ENCODE assay signal across 10 cellular contexts in genomic region chr10:114507449-114507848, GRCh38.
A peak's percentile ranks its signal among the peaks of the same experiment; 100 is the strongest.
DNase-seq lines count a peak whose midpoint lies in the region; ATAC-seq and TF ChIP-seq lines count a peak whose summit lies in the region.
"Had no signal": no experiment of that assay in that cellular context is flagged by ENCODE, and none has a peak within 500 bp of the region (broad histone marks: within the 10 kb centered on the region; RNA-seq: fewer than 3 reads in every experiment).

No MANE protein-coding gene starts in this region.

- no peak for TF ChIP-seq POLR2A in adrenal gland (IDR thresholded peaks at IDR 0.05)

- no peaks in the 10 kb centered on the region for H3K27me3 Mint-ChIP-seq in stimulated activated naive CD8-positive, alpha-beta T cell treated with anti-CD3 and anti-CD28 coated beads, Interleukin-15, amount 100 ng/mL, for 72 hours
- H3K27me3 Mint-ChIP-seq: effector memory CD8-positive, alpha-beta T cell had no signal

- peaks cover 0 to 7% of the 10 kb centered on the region in 2 donors for H3K9me3 Mint-ChIP-seq in stimulated activated naive CD8-positive, alpha-beta T cell treated with anti-CD3 and anti-CD28 coated beads, Interleukin-15, amount 100 ng/mL, for 72 hours
- H3K9me3 Mint-ChIP-seq: effector memory CD8-positive, alpha-beta T cell had no signal

- intact Hi-C loops in adrenal gland (cut with DNase I) = no loop called here

- H3K4me3 Mint-ChIP-seq in stimulated activated naive CD8-positive, alpha-beta T cell treated with anti-CD3 and anti-CD28 coated beads, Interleukin-15, amount 100 ng/mL, for 72 hours = peak overlapping the region; percentile 44 to 57
- H3K4me3 Mint-ChIP-seq: effector memory CD8-positive, alpha-beta T cell had no signal

- ATAC-seq in stimulated activated naive CD8-positive, alpha-beta T cell treated with anti-CD3 and anti-CD28 coated beads, Interleukin-15, amount 100 ng/mL, for 72 hours = peak; percentile 52
- ATAC-seq in HG02763 (IDR thresholded peaks at IDR 0.05; ENCODE audit: unreplicated experiment) (no peak), GM19324 (IDR thresholded peaks at IDR 0.05; ENCODE audit: low FRiP score, unreplicated experiment) (no peak)
- ATAC-seq: effector memory CD8-positive, alpha-beta T cell; Panc1 had no signal

- H3K27ac ChIP-seq in adrenal gland = peak overlapping the region in 3 of 5 donors; percentile 30 to 71 (median 64)

- TF ChIP-seq CTCF in LNCaP clone FGC (IDR thresholded peaks at IDR 0.05; ENCODE audit: control insufficient read depth, extremely low read depth, insufficient read depth) (no peak), adrenal gland (IDR thresholded peaks at IDR 0.05) (no peak)

- peaks cover 38 to 56% of the 10 kb centered on the region in 2 donors for H3K4me1 ChIP-seq in adrenal gland (replicated peaks in 1 of 2)

- no peak overlapping the region for H3K4me3 ChIP-seq in LNCaP clone FGC (ENCODE audit: low read depth, low read length)
- no peak overlapping the region for H3K4me3 ChIP-seq in adrenal gland

- DNase-seq in LNCaP clone FGC (ENCODE audit: low read depth) = peak; percentile 82
- DNase-seq in adrenal gland = peak in 5 of 7 donors; percentile 33 to 62 (median 46)
- DNase-seq in kidney glomerular epithelial cell (lab: John Stamatoyannopoulos, UW) = peak; percentile 26
- no peak for DNase-seq in stimulated activated naive CD8-positive, alpha-beta T cell treated with anti-CD3 and anti-CD28 coated beads, Interleukin-15, amount 100 ng/mL, for 72 hours
- DNase-seq in stimulated activated CD4-positive, alpha-beta T cell treated with anti-CD3 and anti-CD28 coated beads, Interleukin-12 subunit alpha, Interleukin-12 subunit beta, amount 100 ng/mL, for 4 hours = no peak
- DNase-seq: effector memory CD8-positive, alpha-beta T cell; IMR-90 had no signal

- peaks cover 90% of the 10 kb centered on the region for H3K4me1 Mint-ChIP-seq in stimulated activated naive CD8-positive, alpha-beta T cell treated with anti-CD3 and anti-CD28 coated beads, Interleukin-15, amount 100 ng/mL, for 72 hours

- H3K9me3 ChIP-seq in adrenal gland (replicated peaks in 1 of 3) = no peaks in the 10 kb centered on the region

- H3K36me3 ChIP-seq in adrenal gland (replicated peaks in 1 of 2) = no peaks in the 10 kb centered on the region

- H3K27ac Mint-ChIP-seq in stimulated activated naive CD8-positive, alpha-beta T cell treated with anti-CD3 and anti-CD28 coated beads, Interleukin-15, amount 100 ng/mL, for 72 hours = peak overlapping the region; percentile 36 to 71

- WGBS in adrenal gland, 4 donors = 40 to 66% (median 47%) methylated on average over 4 of the region's 4 CpGs; no CpG with 5 or more reads in 1 of the 4 donors

- no peaks in the 10 kb centered on the region for H3K27me3 ChIP-seq in adrenal gland

Comparison
In these comparisons a context has a peak if more than half of its experiments do, and no peak if none do; other contexts are left out.
1. DNase-seq: peak in LNCaP clone FGC (single experiment), adrenal gland (5 of 7) and kidney glomerular epithelial cell (single experiment); none in stimulated activated naive CD8-positive, alpha-beta T cell treated with anti-CD3 and anti-CD28 coated beads, Interleukin-15, amount 100 ng/mL, for 72 hours (0 of 2) and stimulated activated CD4-positive, alpha-beta T cell treated with anti-CD3 and anti-CD28 coated beads, Interleukin-12 subunit alpha, Interleukin-12 subunit beta, amount 100 ng/mL, for 4 hours (single experiment).